ENCODE assay signal across 1 cellular context in genomic region chr10:14750900-14751575, GRCh38.
TF ChIP-seq lines count a peak whose summit lies in the region.

No MANE protein-coding gene starts in this region.

TF ChIP-seq in H1, 55 proteins besides CTCF, POLR2A, EP300 and RAD21 (continued from another document):
- TF ChIP-seq, protein P1, sequence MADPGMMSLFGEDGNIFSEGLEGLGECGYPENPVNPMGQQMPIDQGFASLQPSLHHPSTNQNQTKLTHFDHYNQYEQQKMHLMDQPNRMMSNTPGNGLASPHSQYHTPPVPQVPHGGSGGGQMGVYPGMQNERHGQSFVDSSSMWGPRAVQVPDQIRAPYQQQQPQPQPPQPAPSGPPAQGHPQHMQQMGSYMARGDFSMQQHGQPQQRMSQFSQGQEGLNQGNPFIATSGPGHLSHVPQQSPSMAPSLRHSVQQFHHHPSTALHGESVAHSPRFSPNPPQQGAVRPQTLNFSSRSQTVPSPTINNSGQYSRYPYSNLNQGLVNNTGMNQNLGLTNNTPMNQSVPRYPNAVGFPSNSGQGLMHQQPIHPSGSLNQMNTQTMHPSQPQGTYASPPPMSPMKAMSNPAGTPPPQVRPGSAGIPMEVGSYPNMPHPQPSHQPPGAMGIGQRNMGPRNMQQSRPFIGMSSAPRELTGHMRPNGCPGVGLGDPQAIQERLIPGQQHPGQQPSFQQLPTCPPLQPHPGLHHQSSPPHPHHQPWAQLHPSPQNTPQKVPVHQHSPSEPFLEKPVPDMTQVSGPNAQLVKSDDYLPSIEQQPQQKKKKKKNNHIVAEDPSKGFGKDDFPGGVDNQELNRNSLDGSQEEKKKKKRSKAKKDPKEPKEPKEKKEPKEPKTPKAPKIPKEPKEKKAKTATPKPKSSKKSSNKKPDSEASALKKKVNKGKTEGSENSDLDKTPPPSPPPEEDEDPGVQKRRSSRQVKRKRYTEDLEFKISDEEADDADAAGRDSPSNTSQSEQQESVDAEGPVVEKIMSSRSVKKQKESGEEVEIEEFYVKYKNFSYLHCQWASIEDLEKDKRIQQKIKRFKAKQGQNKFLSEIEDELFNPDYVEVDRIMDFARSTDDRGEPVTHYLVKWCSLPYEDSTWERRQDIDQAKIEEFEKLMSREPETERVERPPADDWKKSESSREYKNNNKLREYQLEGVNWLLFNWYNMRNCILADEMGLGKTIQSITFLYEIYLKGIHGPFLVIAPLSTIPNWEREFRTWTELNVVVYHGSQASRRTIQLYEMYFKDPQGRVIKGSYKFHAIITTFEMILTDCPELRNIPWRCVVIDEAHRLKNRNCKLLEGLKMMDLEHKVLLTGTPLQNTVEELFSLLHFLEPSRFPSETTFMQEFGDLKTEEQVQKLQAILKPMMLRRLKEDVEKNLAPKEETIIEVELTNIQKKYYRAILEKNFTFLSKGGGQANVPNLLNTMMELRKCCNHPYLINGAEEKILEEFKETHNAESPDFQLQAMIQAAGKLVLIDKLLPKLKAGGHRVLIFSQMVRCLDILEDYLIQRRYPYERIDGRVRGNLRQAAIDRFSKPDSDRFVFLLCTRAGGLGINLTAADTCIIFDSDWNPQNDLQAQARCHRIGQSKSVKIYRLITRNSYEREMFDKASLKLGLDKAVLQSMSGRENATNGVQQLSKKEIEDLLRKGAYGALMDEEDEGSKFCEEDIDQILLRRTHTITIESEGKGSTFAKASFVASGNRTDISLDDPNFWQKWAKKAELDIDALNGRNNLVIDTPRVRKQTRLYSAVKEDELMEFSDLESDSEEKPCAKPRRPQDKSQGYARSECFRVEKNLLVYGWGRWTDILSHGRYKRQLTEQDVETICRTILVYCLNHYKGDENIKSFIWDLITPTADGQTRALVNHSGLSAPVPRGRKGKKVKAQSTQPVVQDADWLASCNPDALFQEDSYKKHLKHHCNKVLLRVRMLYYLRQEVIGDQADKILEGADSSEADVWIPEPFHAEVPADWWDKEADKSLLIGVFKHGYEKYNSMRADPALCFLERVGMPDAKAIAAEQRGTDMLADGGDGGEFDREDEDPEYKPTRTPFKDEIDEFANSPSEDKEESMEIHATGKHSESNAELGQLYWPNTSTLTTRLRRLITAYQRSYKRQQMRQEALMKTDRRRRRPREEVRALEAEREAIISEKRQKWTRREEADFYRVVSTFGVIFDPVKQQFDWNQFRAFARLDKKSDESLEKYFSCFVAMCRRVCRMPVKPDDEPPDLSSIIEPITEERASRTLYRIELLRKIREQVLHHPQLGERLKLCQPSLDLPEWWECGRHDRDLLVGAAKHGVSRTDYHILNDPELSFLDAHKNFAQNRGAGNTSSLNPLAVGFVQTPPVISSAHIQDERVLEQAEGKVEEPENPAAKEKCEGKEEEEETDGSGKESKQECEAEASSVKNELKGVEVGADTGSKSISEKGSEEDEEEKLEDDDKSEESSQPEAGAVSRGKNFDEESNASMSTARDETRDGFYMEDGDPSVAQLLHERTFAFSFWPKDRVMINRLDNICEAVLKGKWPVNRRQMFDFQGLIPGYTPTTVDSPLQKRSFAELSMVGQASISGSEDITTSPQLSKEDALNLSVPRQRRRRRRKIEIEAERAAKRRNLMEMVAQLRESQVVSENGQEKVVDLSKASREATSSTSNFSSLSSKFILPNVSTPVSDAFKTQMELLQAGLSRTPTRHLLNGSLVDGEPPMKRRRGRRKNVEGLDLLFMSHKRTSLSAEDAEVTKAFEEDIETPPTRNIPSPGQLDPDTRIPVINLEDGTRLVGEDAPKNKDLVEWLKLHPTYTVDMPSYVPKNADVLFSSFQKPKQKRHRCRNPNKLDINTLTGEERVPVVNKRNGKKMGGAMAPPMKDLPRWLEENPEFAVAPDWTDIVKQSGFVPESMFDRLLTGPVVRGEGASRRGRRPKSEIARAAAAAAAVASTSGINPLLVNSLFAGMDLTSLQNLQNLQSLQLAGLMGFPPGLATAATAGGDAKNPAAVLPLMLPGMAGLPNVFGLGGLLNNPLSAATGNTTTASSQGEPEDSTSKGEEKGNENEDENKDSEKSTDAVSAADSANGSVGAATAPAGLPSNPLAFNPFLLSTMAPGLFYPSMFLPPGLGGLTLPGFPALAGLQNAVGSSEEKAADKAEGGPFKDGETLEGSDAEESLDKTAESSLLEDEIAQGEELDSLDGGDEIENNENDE (IDR thresholded peaks at IDR 0.05; ENCODE audit: insufficient replicate concordance, low read length), result no peak
- TF ChIP-seq SUZ12 (IDR thresholded peaks at IDR 0.05; ENCODE audit: low read length) (no peak), TEAD4 (IDR thresholded peaks at IDR 0.05; ENCODE audit: low read depth, low read length) (no peak), SIN3A (conservative IDR thresholded peaks at IDR 0.05 in 1 of 2, IDR thresholded peaks at IDR 0.05 in 1 of 2; ENCODE audit: low read depth in 1 of 2, low read length in 2 of 2) (no peak)
